ENCODE assay signal across 19 cellular contexts in genomic region chrX:39672405-39672804, GRCh38.
DNase-seq lines count a peak whose midpoint lies in the region; ATAC-seq, FAIRE-seq and TF ChIP-seq lines count a peak whose summit lies in the region.
"Had no signal": no experiment of that assay in that cellular context is flagged by ENCODE, and none has a peak within 500 bp of the region (broad histone marks: within the 10 kb centered on the region; RNA-seq: fewer than 3 reads in every experiment).

No MANE protein-coding gene starts in this region.

- no peak overlapping the region for H3K14ac ChIP-seq in H1 (ENCODE audit: insufficient read length)

- H4K8ac ChIP-seq in H1 (ENCODE audit: extremely low read depth, insufficient read depth, low read length): no peak overlapping the region

- H3K27ac ChIP-seq in HEK293 (ENCODE audit: extremely low read depth, low read depth, low read length) (no peak overlapping the region), H1 (ENCODE audit: low read depth, low read length) (no peak overlapping the region)
- H3K27ac ChIP-seq: BLaER1 treated with 17β-estradiol and CSF1 and Interleukin-3, amounts not matched to agents 10 nM and 100 nM had no signal

- no peak overlapping the region for H4K91ac ChIP-seq in H1 (replicated peaks; ENCODE audit: insufficient read length, low read length)

- FAIRE-seq in H1 (lab: Jason Lieb, UNC) (peak; percentile 39), frontal cortex (lab: Jason Lieb, UNC) (no peak)
- FAIRE-seq: A204.1, D721Med, G401.6, GM12891, GM19239 had no signal

- H3K56ac ChIP-seq in H1 (replicated peaks; ENCODE audit: insufficient read length, low read depth, low read length): no peak overlapping the region

- H3K4me2 ChIP-seq in H1 (ENCODE audit: insufficient read depth in 1 of 2, low read depth in 2 of 2, low read length in 2 of 2): no peak overlapping the region
- H3K4me2 ChIP-seq: BLaER1 treated with 17β-estradiol and CSF1 and Interleukin-3, amounts not matched to agents 10 nM and 100 nM had no signal

- CTCF ChIA-PET in HEK293 (lab: Yijun Ruan, JAX) (no interaction called here), H1 (lab: Charles Lee; ENCODE audit: partially characterized antibody) (no interaction called here)

- no peak overlapping the region for H3K18ac ChIP-seq in H1 (ENCODE audit: extremely low read depth, low read length)

- H3K23me2 ChIP-seq in H1 (ENCODE audit: low read depth, low read length): no peaks in the 10 kb centered on the region

- no peak overlapping the region for H2BK5ac ChIP-seq in H1 (ENCODE audit: low read depth, low read length)

- H4K20me1 ChIP-seq in H1 (replicated peaks in 1 of 2; ENCODE audit: control insufficient read depth in 1 of 2, insufficient read depth in 2 of 2, low read length in 2 of 2): no peaks in the 10 kb centered on the region
- H4K20me1 ChIP-seq: BLaER1 treated with 17β-estradiol and CSF1 and Interleukin-3, amounts not matched to agents 10 nM and 100 nM had no signal

- no peak overlapping the region for H3K4me3 ChIP-seq in HEK293 (ENCODE audit: low read depth, low read length)
- no peak overlapping the region for H3K4me3 ChIP-seq in H1 (ENCODE audit: extremely low read depth in 1 of 4, insufficient read depth in 2 of 4, low read depth in 3 of 4, low read length in 4 of 4)
- H3K4me3 ChIP-seq: BLaER1 treated with 17β-estradiol and CSF1 and Interleukin-3, amounts not matched to agents 10 nM and 100 nM had no signal

- no peaks in the 10 kb centered on the region for H3K27me3 ChIP-seq in H1 (replicated peaks in 1 of 4; ENCODE audit: control insufficient read depth in 3 of 4, extremely low read depth in 1 of 4, insufficient read depth in 3 of 4, low read length in 3 of 4)
- H3K27me3 ChIP-seq: BLaER1 treated with 17β-estradiol and CSF1 and Interleukin-3, amounts not matched to agents 10 nM and 100 nM had no signal

- H3K79me2 ChIP-seq in H1 (ENCODE audit: control insufficient read depth in 1 of 2, insufficient read depth in 2 of 2, low read length in 2 of 2): no peaks in the 10 kb centered on the region

- 79% methylated on average over 2 of the region's 2 CpGs; no CpG with 5 or more reads in 1 of the 2 experiments for WGBS in H1 (ENCODE audit: extremely low coverage in 1 of 2, insufficient coverage in 1 of 2, insufficient read length in 1 of 2, insufficient replicate concordance in 2 of 2, low coverage in 1 of 2, low lambda C conversion rate in 2 of 2, missing lambda C conversion rate in 1 of 2), 2 experiments

- no peak overlapping the region for H2BK20ac ChIP-seq in H1 (ENCODE audit: low read length)

- no peak for TF ChIP-seq POLR2A in H1 (IDR thresholded peaks at IDR 0.05; ENCODE audit: control extremely low read depth in 1 of 2, low read depth in 2 of 2, low read length in 2 of 2)

- no peak for ATAC-seq in HG02678 (IDR thresholded peaks at IDR 0.05; ENCODE audit: unreplicated experiment)
- ATAC-seq: CD8-positive, alpha-beta T cell had no signal

- in situ Hi-C loops in KBM-7 (cut with MboI; ENCODE audit: low pct_unique_long_range_greater_than_20kb, low sequenced_read_pairs): no loop called here

- TF ChIP-seq EP300 in H1 (IDR thresholded peaks at IDR 0.05; ENCODE audit: borderline replicate concordance in 1 of 2, low read depth in 2 of 2, low read length in 2 of 2): no peak

- DNase-seq in H1 (ENCODE audit: low read depth in 1 of 2, low spot score in 2 of 2) (no peak), frontal cortex (ENCODE audit: low spot score in 2 of 2) (no peak), KBM-7 (no peak)
- DNase-seq: 8988T; AML-193; Caco-2; Calu3; CD4-positive, alpha-beta T cell; CD8-positive, alpha-beta T cell; DMS79 treated with DMSO at 0.1 percent for 48 hours; GF-D8 had no signal

- no peak overlapping the region for H4K5ac ChIP-seq in H1 (ENCODE audit: insufficient read length, low read depth, low read length)

- no peak overlapping the region for H2BK15ac ChIP-seq in H1 (ENCODE audit: low read length)

- TF ChIP-seq CTCF in HEK293 (tag by site-specific recombination; IDR thresholded peaks at IDR 0.05) (no peak), H1 (IDR thresholded peaks at IDR 0.05; ENCODE audit: control extremely low read depth in 1 of 3, insufficient read depth in 1 of 3, low read depth in 1 of 3, low read length in 3 of 3) (no peak)

- no peak overlapping the region for H2AFZ ChIP-seq in H1 (ENCODE audit: low read length)

- POLR2A ChIA-PET in HEK293 (lab: Yijun Ruan, JAX): no interaction called here
- POLR2A ChIA-PET in H1 (lab: Charles Lee; ENCODE audit: partially characterized antibody): no interaction called here

- H3K79me1 ChIP-seq in H1 (ENCODE audit: low read depth, low read length): no peaks in the 10 kb centered on the region

- no peak overlapping the region for H2AK5ac ChIP-seq in H1 (ENCODE audit: low read depth, low read length)

- H3K9ac ChIP-seq in H1 (replicated peaks in 1 of 4; ENCODE audit: extremely low read depth in 1 of 4, low read depth in 3 of 4, low read length in 3 of 4): no peak overlapping the region
- H3K9ac ChIP-seq: BLaER1 treated with 17β-estradiol and CSF1 and Interleukin-3, amounts not matched to agents 10 nM and 100 nM had no signal

- H3K4me1 ChIP-seq in HEK293 (ENCODE audit: control insufficient read depth, insufficient read depth, low read length) (0 out of 2 replicates have a peak, but pooled peaks cover 4% of the 10 kb centered on the region), H1 (replicated peaks in 1 of 4; ENCODE audit: control insufficient read depth in 3 of 4, insufficient read depth in 4 of 4, low read length in 3 of 4) (no peaks in the 10 kb centered on the region)
- H3K4me1 ChIP-seq: Caco-2 had no signal

- H3K23ac ChIP-seq in H1 (ENCODE audit: insufficient read length): no peak overlapping the region

- no peaks in the 10 kb centered on the region for H3K36me3 ChIP-seq in HEK293 (ENCODE audit: control insufficient read depth in 2 of 2, insufficient read depth in 1 of 2, low read length in 2 of 2)
- H3K36me3 ChIP-seq in H1 (ENCODE audit: control insufficient read depth in 2 of 4, insufficient read depth in 4 of 4, low read length in 3 of 4): no peaks in the 10 kb centered on the region
- H3K36me3 ChIP-seq: BLaER1 treated with 17β-estradiol and CSF1 and Interleukin-3, amounts not matched to agents 10 nM and 100 nM had no signal

- H3K9me3 ChIP-seq in HEK293 (ENCODE audit: control insufficient read depth, insufficient read depth, low read depth, low read length) (no peaks in the 10 kb centered on the region), H1 (ENCODE audit: insufficient read depth in 2 of 2, low read depth in 1 of 2, low read length in 1 of 2) (no peaks in the 10 kb centered on the region)
- H3K9me3 ChIP-seq: Caco-2 had no signal

- no peak overlapping the region for H2BK12ac ChIP-seq in H1 (ENCODE audit: low read depth, low read length)

- no peak overlapping the region for H3K4ac ChIP-seq in H1 (replicated peaks; ENCODE audit: insufficient read length, low read depth, low read length)

- H2BK120ac ChIP-seq in H1 (replicated peaks; ENCODE audit: low read depth, low read length): no peak overlapping the region

- no peak for TF ChIP-seq RAD21 in H1 (IDR thresholded peaks at IDR 0.05 in 1 of 2, conservative IDR thresholded peaks at IDR 0.05 in 1 of 2; ENCODE audit: low read depth in 2 of 2, low read length in 2 of 2)

TF ChIP-seq in HEK293, 187 proteins besides CTCF, POLR2A, EP300 and RAD21:
- TF ChIP-seq ZNF184 (tag by site-specific recombination; IDR thresholded peaks at IDR 0.05) (no peak), ZNF37A (tag by site-specific recombination; IDR thresholded peaks at IDR 0.05) (peak; percentile 91)

TF ChIP-seq in H1, 55 proteins besides CTCF, POLR2A, EP300 and RAD21:
- no peak for TF ChIP-seq RFX5 (IDR thresholded peaks at IDR 0.05; ENCODE audit: borderline replicate concordance, low read depth, low read length)
- TF ChIP-seq SIN3A (conservative IDR thresholded peaks at IDR 0.05 in 1 of 2, IDR thresholded peaks at IDR 0.05 in 1 of 2; ENCODE audit: low read depth in 1 of 2, low read length in 2 of 2): no peak
- TF ChIP-seq CREB1 (IDR thresholded peaks at IDR 0.05): no peak
- TF ChIP-seq JUND (IDR thresholded peaks at IDR 0.05; ENCODE audit: low read length): no peak
